ENCODE assay signal across 8 cellular contexts in the genomic region with DNA sequence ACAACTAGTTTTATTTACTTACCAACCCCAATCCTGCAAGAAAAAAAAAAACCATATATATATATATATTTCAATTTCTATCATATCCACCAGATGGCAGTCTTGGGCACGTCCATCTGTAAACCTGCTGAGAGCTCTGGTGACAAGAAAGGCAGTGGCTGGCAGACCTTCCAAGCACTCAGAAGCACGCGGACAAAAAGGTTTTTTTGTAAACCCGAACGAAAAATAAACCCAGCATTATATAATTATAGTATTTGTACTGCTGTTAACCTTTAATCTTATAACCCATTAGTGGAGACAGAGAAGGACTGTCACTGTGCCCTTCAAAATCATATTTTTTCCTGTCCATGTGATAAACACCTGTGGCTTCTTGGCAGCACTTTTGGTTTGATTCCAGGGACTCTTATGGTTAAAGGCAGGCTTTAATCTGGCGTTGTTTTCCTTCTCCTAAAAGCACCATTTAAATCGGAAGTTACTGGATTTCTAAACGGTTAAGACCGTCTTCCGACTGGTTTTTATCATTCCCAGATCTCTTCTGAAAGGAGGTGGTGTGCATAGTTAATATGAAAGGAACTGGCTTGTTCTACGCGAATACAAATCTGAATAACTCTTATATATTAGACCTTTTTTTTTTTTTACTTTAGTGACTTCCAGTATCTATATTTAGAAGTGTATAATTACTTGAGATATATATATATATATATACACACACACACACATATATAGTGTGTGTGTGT.
A peak's percentile ranks its signal among the peaks of the same experiment; 100 is the strongest.
DNase-seq lines count a peak whose midpoint lies in the region; ATAC-seq, FAIRE-seq and TF ChIP-seq lines count a peak whose summit lies in the region.

No MANE protein-coding gene starts in this region.

- TF ChIP-seq CTCF in AG09309 (IDR thresholded peaks at IDR 0.05; ENCODE audit: control insufficient read depth, insufficient read depth, low read depth, low read length, missing control alignments) (peak; percentile 56), WI38 (IDR thresholded peaks at IDR 0.05; ENCODE audit: low read depth, low read length) (peak; percentile 42)

- no peaks in the 10 kb centered on the region for H3K27me3 ChIP-seq in layer of hippocampus (ENCODE audit: control insufficient read depth, insufficient read depth, low read length)

- TF ChIP-seq POLR2A in H54 (IDR thresholded peaks at IDR 0.05; ENCODE audit: low read depth, low read length), result no peak

- no peak for ATAC-seq in GM18520 (IDR thresholded peaks at IDR 0.05; ENCODE audit: unreplicated experiment)

- H3K27ac ChIP-seq in layer of hippocampus (ENCODE audit: low read depth, low read length), result peak overlapping the region; percentile 68

- FAIRE-seq in H54 (lab: Jason Lieb, UNC), result peak; percentile 55

- H3K4me3 ChIP-seq in AG09309 (ENCODE audit: control insufficient read depth, low read depth, low read length) (no peak overlapping the region; the same call in 1 of the 2 replicates), WI38 (ENCODE audit: low read depth, low read length) (peak overlapping the region; percentile 7)

- DNase-seq in AG09309 (ENCODE audit: low read depth) (no peak), H54 (ENCODE audit: insufficient read length, low spot score) (peak; percentile 24), NCI-H2227 (lab: John Stamatoyannopoulos, UW; ENCODE audit: unreplicated experiment) (peak; percentile 86)
- DNase-seq in central memory CD4-positive, alpha-beta T cell, result peak; percentile 54
- peak; percentile 51 to 55 for DNase-seq in stimulated activated CD4-positive, alpha-beta T cell treated with anti-CD3 and anti-CD28 coated beads, Interleukin-2, amount 100 ng/mL, for 24 hours
